In the genomic region with DNA sequence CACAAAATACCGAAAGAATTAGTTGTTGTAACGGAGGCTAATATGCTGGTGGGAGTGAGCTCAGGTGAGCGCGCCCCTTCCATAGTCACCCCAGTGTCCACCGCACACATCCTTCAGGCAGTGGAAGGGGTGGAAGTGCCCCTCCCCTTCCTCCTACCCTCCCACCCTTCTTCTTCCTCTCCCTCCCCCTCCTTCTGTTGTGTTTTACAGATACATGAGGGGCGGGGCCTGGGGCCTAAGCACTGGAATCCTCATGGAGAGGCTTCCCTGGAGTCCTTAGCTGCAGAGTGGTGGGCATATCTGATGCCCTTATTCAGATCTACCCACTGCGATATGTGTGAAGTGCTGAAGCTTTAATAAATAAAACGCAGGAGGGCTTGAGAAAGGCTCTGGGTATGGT, we compare ENCODE assay signal across 18 cellular contexts.
"Had no signal": no experiment of that assay in that cellular context is flagged by ENCODE, and none has a peak within 500 bp of the region (broad histone marks: within the 10 kb centered on the region; RNA-seq: fewer than 3 reads in every experiment).

No MANE protein-coding gene starts in this region.

- H3K36me3 Mint-ChIP-seq: activated naive CD4-positive, alpha-beta T cell treated with anti-CD3 and anti-CD28 coated beads, Interleukin-2, amount 50 U/mL, for 72 hours; naive thymus-derived CD8-positive, alpha-beta T cell had no signal

- H3K27me3 Mint-ChIP-seq: activated T-cell treated with anti-CD3 and anti-CD28 coated beads, Interleukin-2, amount 50 U/mL, for 24 hours; activated T-helper 17 cell treated with anti-CD3 and anti-CD28 coated beads, Interleukin-2, amount 50 U/mL, for 72 hours; naive thymus-derived CD8-positive, alpha-beta T cell; stimulated activated naive CD8-positive, alpha-beta T cell treated with anti-CD3 and anti-CD28 coated beads, Interleukin-15, Interleukin-2, amounts not matched to agents 100 ng/mL and 50 ng/mL, for 24 hours had no signal

- H3K27ac Mint-ChIP-seq: activated naive CD4-positive, alpha-beta T cell treated with anti-CD3 and anti-CD28 coated beads, Interleukin-2, amount 50 U/mL, for 72 hours; activated T-cell treated with anti-CD3 and anti-CD28 coated beads, Interleukin-2, amount 50 U/mL, for 24 hours; activated T-helper 17 cell treated with anti-CD3 and anti-CD28 coated beads, Interleukin-2, amount 50 U/mL, for 72 hours; effector memory CD8-positive, alpha-beta T cell; naive thymus-derived CD8-positive, alpha-beta T cell; stimulated activated naive CD8-positive, alpha-beta T cell treated with anti-CD3 and anti-CD28 coated beads, Interleukin-15, Interleukin-2, amounts not matched to agents 100 ng/mL and 50 ng/mL, for 24 hours had no signal

- H3K36me3 ChIP-seq: esophagus muscularis mucosa, ovary, prostate gland, tibial nerve had no signal

- H3K4me3 ChIP-seq: dorsolateral prefrontal cortex, esophagus muscularis mucosa, ovary, prostate gland, tibial nerve had no signal

- H3K27ac ChIP-seq: dorsolateral prefrontal cortex, esophagus muscularis mucosa, ovary, prostate gland, tibial nerve had no signal

- H3K9me3 ChIP-seq: esophagus muscularis mucosa, ovary, prostate gland had no signal

- H3K9me3 Mint-ChIP-seq: activated naive CD4-positive, alpha-beta T cell treated with anti-CD3 and anti-CD28 coated beads, Interleukin-2, amount 50 U/mL, for 72 hours; activated T-cell treated with anti-CD3 and anti-CD28 coated beads, Interleukin-2, amount 50 U/mL, for 24 hours; activated T-helper 17 cell treated with anti-CD3 and anti-CD28 coated beads, Interleukin-2, amount 50 U/mL, for 72 hours; effector memory CD8-positive, alpha-beta T cell; naive thymus-derived CD8-positive, alpha-beta T cell; stimulated activated naive CD8-positive, alpha-beta T cell treated with anti-CD3 and anti-CD28 coated beads, Interleukin-15, Interleukin-2, amounts not matched to agents 100 ng/mL and 50 ng/mL, for 24 hours had no signal

- H3K4me1 Mint-ChIP-seq: activated T-helper 17 cell treated with anti-CD3 and anti-CD28 coated beads, Interleukin-2, amount 50 U/mL, for 72 hours had no signal

- ATAC-seq: activated naive CD4-positive, alpha-beta T cell treated with anti-CD3 and anti-CD28 coated beads, Interleukin-2, amount 50 U/mL, for 72 hours; activated T-helper 17 cell treated with anti-CD3 and anti-CD28 coated beads, Interleukin-2, amount 50 U/mL, for 72 hours; effector memory CD8-positive, alpha-beta T cell; naive thymus-derived CD8-positive, alpha-beta T cell had no signal

- H3K4me3 Mint-ChIP-seq: activated T-cell treated with anti-CD3 and anti-CD28 coated beads, Interleukin-2, amount 50 U/mL, for 24 hours; activated T-helper 17 cell treated with anti-CD3 and anti-CD28 coated beads, Interleukin-2, amount 50 U/mL, for 72 hours; effector memory CD8-positive, alpha-beta T cell; naive thymus-derived CD8-positive, alpha-beta T cell; stimulated activated naive CD8-positive, alpha-beta T cell treated with anti-CD3 and anti-CD28 coated beads, Interleukin-15, Interleukin-2, amounts not matched to agents 100 ng/mL and 50 ng/mL, for 24 hours had no signal

- H3K27me3 ChIP-seq: dorsolateral prefrontal cortex, esophagus muscularis mucosa, ovary, tibial nerve had no signal

- H3K4me1 ChIP-seq: prostate gland, tibial nerve had no signal

- DNase-seq: activated CD8-positive, alpha-beta memory T cell treated with anti-CD3 and anti-CD28 coated beads for 24 hours; activated CD8-positive, alpha-beta memory T cell treated with anti-CD3 and anti-CD28 coated beads, Interleukin-2, amount 50 U/mL, for 4 hours; activated T-cell treated with anti-CD3 and anti-CD28 coated beads, Interleukin-2, amount 50 U/mL, for 24 hours; central memory CD4-positive, alpha-beta T cell; dorsolateral prefrontal cortex; effector memory CD8-positive, alpha-beta T cell; hippocampal formation; naive thymus-derived CD8-positive, alpha-beta T cell; ovary; stimulated activated CD4-positive, alpha-beta T cell treated with anti-CD3 and anti-CD28 coated beads, Interleukin-1b, Interleukin-23, amount 100 ng/mL, for 48 hours; substantia nigra; T-helper 9 cell had no signal
